1 cellular context compared by ENCODE assay signal in genomic region chr2:136247204-136247990, GRCh38.
TF ChIP-seq lines count a peak whose summit lies in the region.

No MANE protein-coding gene starts in this region.

TF ChIP-seq in HCT116, 20 proteins besides CTCF, POLR2A, EP300 and RAD21 (continued from another document):
- peak; percentile 85 for TF ChIP-seq EGR1 (IDR thresholded peaks at IDR 0.05; ENCODE audit: low read depth)
- TF ChIP-seq FOSL1 (IDR thresholded peaks at IDR 0.05; ENCODE audit: low read depth), result peak; percentile 36; the same call in 1 of the 2 replicates
- TF ChIP-seq POLR2AphosphoS5 (IDR thresholded peaks at IDR 0.05; ENCODE audit: low read depth, low read length), result no peak
- no peak for TF ChIP-seq ZBTB33 (IDR thresholded peaks at IDR 0.05; ENCODE audit: extremely low read depth, insufficient replicate concordance, low read length)
- no peak for TF ChIP-seq CEBPB (IDR thresholded peaks at IDR 0.05; ENCODE audit: low read depth)
- no peak for TF ChIP-seq YY1 (IDR thresholded peaks at IDR 0.05; ENCODE audit: extremely low read depth, insufficient replicate concordance, low read depth, low read length)
- TF ChIP-seq SP1 (IDR thresholded peaks at IDR 0.05; ENCODE audit: low read depth), result no peak
- TF ChIP-seq, protein P1, sequence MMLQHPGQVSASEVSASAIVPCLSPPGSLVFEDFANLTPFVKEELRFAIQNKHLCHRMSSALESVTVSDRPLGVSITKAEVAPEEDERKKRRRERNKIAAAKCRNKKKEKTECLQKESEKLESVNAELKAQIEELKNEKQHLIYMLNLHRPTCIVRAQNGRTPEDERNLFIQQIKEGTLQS (IDR thresholded peaks at IDR 0.05), result no peak
- no peak for TF ChIP-seq SRF (IDR thresholded peaks at IDR 0.05; ENCODE audit: low read depth)
- no peak for TF ChIP-seq ZFX (IDR thresholded peaks at IDR 0.05)
